Comparison of ENCODE assay signal across 30 cellular contexts in the genomic region with DNA sequence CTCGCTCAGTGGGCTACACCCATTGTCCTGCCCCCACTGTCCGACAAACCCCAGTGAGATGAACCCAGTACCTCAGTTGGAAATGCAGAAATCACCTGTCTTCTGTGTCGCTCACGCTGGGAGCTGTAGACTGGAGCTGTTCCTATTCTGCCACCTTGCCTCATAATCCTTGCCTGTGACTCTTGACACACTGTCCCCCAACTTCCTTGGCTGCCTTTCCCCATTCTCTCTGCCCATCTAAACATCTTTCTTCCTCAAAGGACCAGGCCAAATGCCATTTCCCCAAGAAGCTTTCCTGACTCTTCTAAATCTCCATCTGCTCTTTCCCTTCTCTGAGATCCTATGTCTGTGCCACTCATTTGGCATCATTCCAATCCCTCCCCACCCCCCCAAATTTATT. TPM values are rescaled to one million over a fixed set of nuclear protein-coding genes. Genes with fewer than 3 reads are reported as not detected.
"Had no signal": no experiment of that assay in that cellular context is flagged by ENCODE, and none has a peak within 500 bp of the region (broad histone marks: within the 10 kb centered on the region; RNA-seq: fewer than 3 reads in every experiment).

No MANE protein-coding gene starts in this region.

- H3K27me3 Mint-ChIP-seq: memory B cell; stimulated activated memory B cell treated with anti-CD40 and anti-IgM and Interleukin-4, amounts not matched to agents 10 μg/mL and 1 μg/mL and 100 μg/mL, for 72 hours had no signal

- H3K4me3 Mint-ChIP-seq: immature natural killer cell; memory B cell; naive thymus-derived CD4-positive, alpha-beta T cell; natural killer cell treated with Interleukin-12 subunit alpha and Interleukin-12 subunit beta and Interleukin-15 and Interleukin-18, amount 100 ng/mL, for 72 hours; stimulated activated memory B cell treated with anti-CD40 and anti-IgM and Interleukin-4, amounts not matched to agents 10 μg/mL and 1 μg/mL and 100 μg/mL, for 72 hours; type B pancreatic cell had no signal

- H3K9me3 ChIP-seq: mucosa of descending colon, ovary, right atrium auricular region, right lobe of liver, stomach, tibial nerve, vagina had no signal

- H3K4me3 ChIP-seq: left ventricle myocardium inferior, mucosa of descending colon, ovary, right atrium auricular region, right lobe of liver, smooth muscle cell, stomach, tibial nerve, vagina had no signal

- H3K9me3 Mint-ChIP-seq: immature natural killer cell; memory B cell; natural killer cell treated with Interleukin-12 subunit alpha and Interleukin-12 subunit beta and Interleukin-15 and Interleukin-18, amount 100 ng/mL, for 72 hours; stimulated activated memory B cell treated with anti-CD40 and anti-IgM and Interleukin-4, amounts not matched to agents 10 μg/mL and 1 μg/mL and 100 μg/mL, for 72 hours; type B pancreatic cell had no signal

- H3K36me3 ChIP-seq: left ventricle myocardium inferior, ovary, right atrium auricular region, right lobe of liver, stomach, tibial nerve, vagina had no signal

- DNase-seq: hypothalamus; immature natural killer cell; kidney; left ventricle myocardium inferior; midbrain; mucosa of descending colon; naive thymus-derived CD4-positive, alpha-beta T cell; ovary; right lobe of liver; stimulated activated CD4-positive, alpha-beta T cell treated with anti-CD3 and anti-CD28 coated beads, Interleukin-1b, Interleukin-23, amount 100 ng/mL, for 48 hours; stimulated activated CD4-positive, alpha-beta T cell treated with anti-CD3 and anti-CD28 coated beads, Interleukin-2, amount 100 ng/mL, for 48 hours; stimulated activated CD4-positive, alpha-beta T cell treated with anti-CD3 and anti-CD28 coated beads, Interleukin-4, amount 100 ng/mL, for 4 hours; stimulated activated CD8-positive, alpha-beta memory T cell treated with anti-CD3 and anti-CD28 coated beads, Interleukin-4, amount 100 ng/mL, for 48 hours; stimulated activated naive CD8-positive, alpha-beta T cell treated with anti-CD3 and anti-CD28 coated beads, Interleukin-15, Interleukin-2, amounts not matched to agents 100 U/mL and 50 U/mL, for 24 hours; stomach had no signal

- H3K4me1 ChIP-seq: right lobe of liver, stomach, tibial nerve, vagina had no signal

- H3K27ac ChIP-seq: left ventricle myocardium inferior, ovary, right atrium auricular region, vagina had no signal

- H3K4me2 ChIP-seq: smooth muscle cell had no signal

- H3K27me3 ChIP-seq: ovary, right atrium auricular region, right lobe of liver, stomach, tibial nerve, vagina had no signal

- ATAC-seq: mucosa of descending colon; naive thymus-derived CD4-positive, alpha-beta T cell; natural killer cell treated with Interleukin-12 subunit alpha and Interleukin-12 subunit beta and Interleukin-15 and Interleukin-18, amount 100 ng/mL, for 72 hours; stimulated activated memory B cell treated with anti-CD40 and anti-IgM and Interleukin-4, amounts not matched to agents 10 μg/mL and 1 μg/mL and 100 μg/mL, for 72 hours; stimulated activated naive CD8-positive, alpha-beta T cell treated with anti-CD3 and anti-CD28 coated beads, Interleukin-15, Interleukin-2, amounts not matched to agents 100 U/mL and 50 U/mL, for 24 hours had no signal

- H3K36me3 Mint-ChIP-seq: immature natural killer cell; memory B cell; natural killer cell treated with Interleukin-12 subunit alpha and Interleukin-12 subunit beta and Interleukin-15 and Interleukin-18, amount 100 ng/mL, for 72 hours; type B pancreatic cell had no signal

- FAIRE-seq: islet of Langerhans, kidney had no signal

- H3K27ac Mint-ChIP-seq: immature natural killer cell; memory B cell; natural killer cell treated with Interleukin-12 subunit alpha and Interleukin-12 subunit beta and Interleukin-15 and Interleukin-18, amount 100 ng/mL, for 72 hours; progenitor cell of endocrine pancreas; type B pancreatic cell had no signal

- H3K4me1 Mint-ChIP-seq: immature natural killer cell had no signal

RNA-seq across cellular contexts. Expression of a gene that starts 9.7 kb away (rescaled TPM):
- total RNA-seq: left ventricle myocardium inferior, lower leg skin, pulmonary artery endothelial cell, renal cortical epithelial cell, smooth muscle cell, tibial nerve, vagina had no signal
- polyA plus RNA-seq: immature natural killer cell; naive thymus-derived CD4-positive, alpha-beta T cell; neural cell; smooth muscle cell had no signal

RNA-seq across cellular contexts. Expression of a gene that starts 28.5 kb away (rescaled TPM):
- total RNA-seq: progenitor cell of endocrine pancreas, skeletal muscle tissue, smooth muscle cell had no signal
- polyA plus RNA-seq: immature natural killer cell; naive thymus-derived CD4-positive, alpha-beta T cell; neural cell; smooth muscle cell had no signal
